Comparison of ENCODE assay signal across 8 cellular contexts in genomic region chr10:96831867-96832720, GRCh38. TPM values are rescaled to one million over a fixed set of nuclear protein-coding genes. Genes with fewer than 3 reads are reported as not detected.
DNase-seq lines count a peak whose midpoint lies in the region; ATAC-seq and TF ChIP-seq lines count a peak whose summit lies in the region.

LCOR (plus strand) TSS chr10:96832298; CDS start chr10:96949058, 116,760 bp downstream.

- H3K9me3 Mint-ChIP-seq in activated CD8-positive, alpha-beta T cell treated with anti-CD3 and anti-CD28 coated beads, Interleukin-2, amount 10 ng/mL, durations not matched to agents 7 days and 5 days (ENCODE audit: insufficient read depth) = no peaks in the 10 kb centered on the region

- POLR2A ChIA-PET in activated CD8-positive, alpha-beta T cell treated with anti-CD3 and anti-CD28 coated beads, Interleukin-2, amount 10 ng/mL, durations not matched to agents 7 days and 5 days (lab: Charles Lee) = interaction anchor here (0.9 to 1.2 kb wide), 3 partner anchors 67 to 192 kb away, joined by 3 to 4 read pairs (median 3); no protein-coding TSS in a partner anchor

- H3K36me3 ChIP-seq in ectodermal cell (ENCODE audit: control insufficient read depth, insufficient read depth, low read length) (no peaks in the 10 kb centered on the region), lung (ENCODE audit: control insufficient read depth in 2 of 2, insufficient read depth in 2 of 2, low read length in 2 of 2) (no peaks in the 10 kb centered on the region)

- H3K4me3 Mint-ChIP-seq in activated CD8-positive, alpha-beta T cell treated with anti-CD3 and anti-CD28 coated beads, Interleukin-2, amount 10 ng/mL, durations not matched to agents 7 days and 5 days = peak within 1 kb of the TSS; percentile 89

- H3K9me3 ChIP-seq in ectodermal cell (ENCODE audit: control insufficient read depth, low read length) (no peaks in the 10 kb centered on the region), lung (ENCODE audit: control insufficient read depth in 2 of 2, insufficient read depth in 1 of 2, low read length in 1 of 2) (no peaks in the 10 kb centered on the region)

- DNase-seq in C1 segment of cervical spinal cord (lab: John Stamatoyannopoulos, UW) = peak; percentile 33 to 97 (median 89)
- DNase-seq in NCI-H82 treated with DMSO at 0.1 percent for 48 hours (lab: John Stamatoyannopoulos, UW; ENCODE audit: unreplicated experiment) = peak; percentile 32
- peak; percentile 86 for DNase-seq in activated CD8-positive, alpha-beta T cell treated with anti-CD3 and anti-CD28 coated beads, Interleukin-2, amount 10 ng/mL, durations not matched to agents 7 days and 5 days
- peak; percentile 82 for DNase-seq in lung (ENCODE audit: low spot score)
- peak; percentile 63 to 78 (median 71) for DNase-seq in stimulated activated CD4-positive, alpha-beta T cell treated with anti-CD3 and anti-CD28 coated beads, TNF-alpha, amount 100 ng/mL, for 24 hours (ENCODE audit: low read depth in 3 of 3)

- peaks cover 9% of the 10 kb centered on the region for H3K4me1 ChIP-seq in ectodermal cell (ENCODE audit: control insufficient read depth, insufficient read depth, low read length)
- H3K4me1 ChIP-seq in lung (ENCODE audit: control insufficient read depth in 2 of 2, insufficient read depth in 2 of 2, low read length in 2 of 2) = peaks cover 5 to 19% of the 10 kb centered on the region in 2 donors

- TF ChIP-seq CTCF in lung (IDR thresholded peaks at IDR 0.05; ENCODE audit: control extremely low read depth, extremely low read depth) = no peak

- H3K27ac Mint-ChIP-seq in activated CD8-positive, alpha-beta T cell treated with anti-CD3 and anti-CD28 coated beads, Interleukin-2, amount 10 ng/mL, durations not matched to agents 7 days and 5 days = peak within 1 kb of the TSS; percentile 92

- H3K4me1 Mint-ChIP-seq in activated CD8-positive, alpha-beta T cell treated with anti-CD3 and anti-CD28 coated beads, Interleukin-2, amount 10 ng/mL, durations not matched to agents 7 days and 5 days (ENCODE audit: low read depth) = peaks cover 53% of the 10 kb centered on the region

- H3K27me3 Mint-ChIP-seq in activated CD8-positive, alpha-beta T cell treated with anti-CD3 and anti-CD28 coated beads, Interleukin-2, amount 10 ng/mL, durations not matched to agents 7 days and 5 days (ENCODE audit: low read depth) = no peaks in the 10 kb centered on the region

- peaks cover 6% of the 10 kb centered on the region for H3K36me3 Mint-ChIP-seq in activated CD8-positive, alpha-beta T cell treated with anti-CD3 and anti-CD28 coated beads, Interleukin-2, amount 10 ng/mL, durations not matched to agents 7 days and 5 days (ENCODE audit: low read depth)

- 0% methylated on average over 112 of the region's 112 CpGs for WGBS in ectodermal cell, 2 experiments
- 0 to 1% methylated on average over 68 to 112 of the region's 112 CpGs for WGBS in lung, 2 donors

- CTCF ChIA-PET in activated CD8-positive, alpha-beta T cell treated with anti-CD3 and anti-CD28 coated beads, Interleukin-2, amount 10 ng/mL, durations not matched to agents 7 days and 5 days (lab: Charles Lee) = interaction anchor here (1.5 kb wide), 2 partner anchors 12 to 194 kb away, joined by 4 to 5 read pairs; no protein-coding TSS in a partner anchor

- H3K27ac ChIP-seq in ectodermal cell (ENCODE audit: insufficient read depth, low read depth, low read length, poor library complexity, severe bottlenecking) = peak within 1 kb of the TSS; percentile 93
- peak within 1 kb of the TSS; percentile 96 for H3K27ac ChIP-seq in lung (ENCODE audit: low read depth in 1 of 2, low read length in 1 of 2)

- H3K27me3 ChIP-seq in ectodermal cell (ENCODE audit: control insufficient read depth, insufficient read depth, low read length, poor library complexity, severe bottlenecking) = no peaks in the 10 kb centered on the region
- no peaks in the 10 kb centered on the region for H3K27me3 ChIP-seq in lung (ENCODE audit: control insufficient read depth, insufficient read depth)

- H3K4me3 ChIP-seq in ectodermal cell (ENCODE audit: insufficient read depth, low read depth, low read length) (peak within 1 kb of the TSS; percentile 60), lung (peak within 1 kb of the TSS; percentile 96)

- ATAC-seq in GM19324 (IDR thresholded peaks at IDR 0.05; ENCODE audit: low FRiP score, unreplicated experiment) (peak; percentile 75), HG03460 (IDR thresholded peaks at IDR 0.05; ENCODE audit: unreplicated experiment) (peak; percentile 71), lung (ENCODE audit: insufficient read depth, low FRiP score) (peak; percentile 84)
- ATAC-seq in activated CD8-positive, alpha-beta T cell treated with anti-CD3 and anti-CD28 coated beads, Interleukin-2, amount 10 ng/mL, durations not matched to agents 7 days and 5 days = peak; percentile 75

RNA-seq across cellular contexts. Expression of gene LCOR, which starts in this region (rescaled TPM):
- 10 to 100 TPM; 36.6 to 37.4 TPM for total RNA-seq in activated CD8-positive, alpha-beta T cell treated with anti-CD3 and anti-CD28 coated beads, Interleukin-2, amount 10 ng/mL, durations not matched to agents 7 days and 5 days
- polyA plus RNA-seq in ectodermal cell (2013, experiment 1 of 4) = 13.2 TPM
- 22.5 TPM for polyA plus RNA-seq in ectodermal cell (2013, experiment 2 of 4)
- polyA plus RNA-seq in ectodermal cell (2013, experiment 3 of 4) = 12.0 TPM
- 18.6 TPM for polyA plus RNA-seq in ectodermal cell (2013, experiment 4 of 4)
- 10 to 100 TPM; 28.3 to 68.4 TPM for total RNA-seq in lung
- polyA plus RNA-seq in lung = 1 to 10 TPM; 3.3 to 7.4 TPM

Comparison
In these comparisons a context has a peak if more than half of its experiments do, and no peak if none do; other contexts are left out.
1. Peak in every context shown above with its lines: DNase-seq, ATAC-seq, H3K4me3 ChIP-seq and H3K27ac ChIP-seq.
2. DNase-seq: peak in every context shown above with its lines; median percentile 89 in C1 segment of cervical spinal cord; 86 in activated CD8-positive, alpha-beta T cell treated with anti-CD3 and anti-CD28 coated beads, Interleukin-2, amount 10 ng/mL, durations not matched to agents 7 days and 5 days; 82 in lung; 71 in stimulated activated CD4-positive, alpha-beta T cell treated with anti-CD3 and anti-CD28 coated beads, TNF-alpha, amount 100 ng/mL, for 24 hours; 32 in NCI-H82 treated with DMSO at 0.1 percent for 48 hours.